ENCODE assay signal across 1 cellular context in the genomic region with DNA sequence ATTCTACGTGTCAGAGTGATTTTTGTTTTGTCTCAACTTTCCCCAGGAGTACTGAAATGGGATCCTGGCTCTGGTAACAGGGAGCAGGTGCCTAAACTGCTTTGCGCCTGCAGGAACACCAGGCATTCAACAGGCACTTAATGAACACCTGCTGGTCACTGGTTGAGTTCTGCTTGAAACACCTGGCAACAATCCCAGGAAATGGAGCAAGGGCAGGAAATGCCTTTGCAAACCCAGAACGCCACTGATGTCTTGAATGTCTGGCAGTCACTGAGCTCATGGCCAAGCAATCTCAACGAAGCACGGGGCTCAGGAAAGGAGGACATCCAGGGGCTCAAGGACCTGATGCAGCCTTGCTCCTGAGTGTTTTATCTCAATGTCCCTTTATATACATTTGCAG.
TF ChIP-seq lines count a peak whose summit lies in the region.

No MANE protein-coding gene starts in this region.

TF ChIP-seq in GM23338, 12 proteins besides CTCF, POLR2A, EP300 and RAD21:
- TF ChIP-seq, protein P1, sequence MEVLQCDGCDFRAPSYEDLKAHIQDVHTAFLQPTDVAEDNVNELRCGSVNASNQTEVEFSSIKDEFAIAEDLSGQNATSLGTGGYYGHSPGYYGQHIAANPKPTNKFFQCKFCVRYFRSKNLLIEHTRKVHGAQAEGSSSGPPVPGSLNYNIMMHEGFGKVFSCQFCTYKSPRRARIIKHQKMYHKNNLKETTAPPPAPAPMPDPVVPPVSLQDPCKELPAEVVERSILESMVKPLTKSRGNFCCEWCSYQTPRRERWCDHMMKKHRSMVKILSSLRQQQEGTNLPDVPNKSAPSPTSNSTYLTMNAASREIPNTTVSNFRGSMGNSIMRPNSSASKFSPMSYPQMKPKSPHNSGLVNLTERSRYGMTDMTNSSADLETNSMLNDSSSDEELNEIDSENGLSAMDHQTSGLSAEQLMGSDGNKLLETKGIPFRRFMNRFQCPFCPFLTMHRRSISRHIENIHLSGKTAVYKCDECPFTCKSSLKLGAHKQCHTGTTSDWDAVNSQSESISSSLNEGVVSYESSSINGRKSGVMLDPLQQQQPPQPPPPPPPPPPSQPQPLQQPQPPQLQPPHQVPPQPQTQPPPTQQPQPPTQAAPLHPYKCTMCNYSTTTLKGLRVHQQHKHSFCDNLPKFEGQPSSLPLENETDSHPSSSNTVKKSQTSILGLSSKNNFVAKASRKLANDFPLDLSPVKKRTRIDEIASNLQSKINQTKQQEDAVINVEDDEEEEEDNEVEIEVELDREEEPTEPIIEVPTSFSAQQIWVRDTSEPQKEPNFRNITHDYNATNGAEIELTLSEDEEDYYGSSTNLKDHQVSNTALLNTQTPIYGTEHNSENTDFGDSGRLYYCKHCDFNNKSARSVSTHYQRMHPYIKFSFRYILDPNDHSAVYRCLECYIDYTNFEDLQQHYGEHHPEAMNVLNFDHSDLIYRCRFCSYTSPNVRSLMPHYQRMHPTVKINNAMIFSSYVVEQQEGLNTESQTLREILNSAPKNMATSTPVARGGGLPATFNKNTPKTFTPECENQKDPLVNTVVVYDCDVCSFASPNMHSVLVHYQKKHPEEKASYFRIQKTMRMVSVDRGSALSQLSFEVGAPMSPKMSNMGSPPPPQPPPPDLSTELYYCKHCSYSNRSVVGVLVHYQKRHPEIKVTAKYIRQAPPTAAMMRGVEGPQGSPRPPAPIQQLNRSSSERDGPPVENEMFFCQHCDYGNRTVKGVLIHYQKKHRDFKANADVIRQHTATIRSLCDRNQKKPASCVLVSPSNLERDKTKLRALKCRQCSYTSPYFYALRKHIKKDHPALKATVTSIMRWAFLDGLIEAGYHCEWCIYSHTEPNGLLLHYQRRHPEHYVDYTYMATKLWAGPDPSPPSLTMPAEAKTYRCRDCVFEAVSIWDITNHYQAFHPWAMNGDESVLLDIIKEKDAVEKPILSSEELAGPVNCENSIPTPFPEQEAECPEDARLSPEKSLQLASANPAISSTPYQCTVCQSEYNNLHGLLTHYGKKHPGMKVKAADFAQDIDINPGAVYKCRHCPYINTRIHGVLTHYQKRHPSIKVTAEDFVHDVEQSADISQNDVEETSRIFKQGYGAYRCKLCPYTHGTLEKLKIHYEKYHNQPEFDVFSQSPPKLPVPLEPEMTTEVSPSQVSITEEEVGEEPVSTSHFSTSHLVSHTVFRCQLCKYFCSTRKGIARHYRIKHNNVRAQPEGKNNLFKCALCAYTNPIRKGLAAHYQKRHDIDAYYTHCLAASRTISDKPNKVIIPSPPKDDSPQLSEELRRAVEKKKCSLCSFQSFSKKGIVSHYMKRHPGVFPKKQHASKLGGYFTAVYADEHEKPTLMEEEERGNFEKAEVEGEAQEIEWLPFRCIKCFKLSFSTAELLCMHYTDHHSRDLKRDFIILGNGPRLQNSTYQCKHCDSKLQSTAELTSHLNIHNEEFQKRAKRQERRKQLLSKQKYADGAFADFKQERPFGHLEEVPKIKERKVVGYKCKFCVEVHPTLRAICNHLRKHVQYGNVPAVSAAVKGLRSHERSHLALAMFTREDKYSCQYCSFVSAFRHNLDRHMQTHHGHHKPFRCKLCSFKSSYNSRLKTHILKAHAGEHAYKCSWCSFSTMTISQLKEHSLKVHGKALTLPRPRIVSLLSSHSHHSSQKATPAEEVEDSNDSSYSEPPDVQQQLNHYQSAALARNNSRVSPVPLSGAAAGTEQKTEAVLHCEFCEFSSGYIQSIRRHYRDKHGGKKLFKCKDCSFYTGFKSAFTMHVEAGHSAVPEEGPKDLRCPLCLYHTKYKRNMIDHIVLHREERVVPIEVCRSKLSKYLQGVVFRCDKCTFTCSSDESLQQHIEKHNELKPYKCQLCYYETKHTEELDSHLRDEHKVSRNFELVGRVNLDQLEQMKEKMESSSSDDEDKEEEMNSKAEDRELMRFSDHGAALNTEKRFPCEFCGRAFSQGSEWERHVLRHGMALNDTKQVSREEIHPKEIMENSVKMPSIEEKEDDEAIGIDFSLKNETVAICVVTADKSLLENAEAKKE (CRISPR knock-in tag; IDR thresholded peaks at IDR 0.05): 0 out of 2 replicates have a peak, but pooled peaks have one; percentile 18
- TF ChIP-seq POLR2AphosphoS5 (IDR thresholded peaks at IDR 0.05; ENCODE audit: low read depth) (no peak), EZH2phosphoT487 (IDR thresholded peaks at IDR 0.05; ENCODE audit: unreplicated experiment) (no peak), ZNF114 (CRISPR knock-in tag; IDR thresholded peaks at IDR 0.05) (no peak)
